Comparison of ENCODE assay signal across 10 cellular contexts in genomic region chr21:44866780-44867179, GRCh38. TPM values are rescaled to one million over a fixed set of nuclear protein-coding genes. Genes with fewer than 3 reads are reported as not detected.
A peak's percentile ranks its signal among the peaks of the same experiment; 100 is the strongest.
DNase-seq lines count a peak whose midpoint lies in the region; ATAC-seq, FAIRE-seq and TF ChIP-seq lines count a peak whose summit lies in the region.
"Had no signal": no experiment of that assay in that cellular context is flagged by ENCODE, and none has a peak within 500 bp of the region (broad histone marks: within the 10 kb centered on the region; RNA-seq: fewer than 3 reads in every experiment).

No MANE protein-coding gene starts in this region.

- H3K56ac ChIP-seq in H1 (replicated peaks; ENCODE audit: insufficient read length, low read depth, low read length), result no peak overlapping the region

- no peak overlapping the region for H4K5ac ChIP-seq in H1 (ENCODE audit: insufficient read length, low read depth, low read length)

- peak; percentile 27 for DNase-seq in NCI-H1092 treated with DMSO at 0.1 percent for 48 hours (lab: John Stamatoyannopoulos, UW)
- no peak for DNase-seq in NCI-H1092 (lab: John Stamatoyannopoulos, UW)
- no peak for DNase-seq in NT2/D1 (ENCODE audit: low read depth, low spot score)
- no peak for DNase-seq in H1 (ENCODE audit: low read depth in 1 of 2, low spot score in 2 of 2)
- no peak for DNase-seq in amniotic stem cell (lab: John Stamatoyannopoulos, UW)
- DNase-seq: NCI-H1436 treated with DMSO at 0.1 percent for 48 hours had no signal

- WGBS in H1 (ENCODE audit: extremely low coverage in 1 of 2, insufficient coverage in 1 of 2, insufficient read length in 1 of 2, insufficient replicate concordance in 2 of 2, low coverage in 1 of 2, low lambda C conversion rate in 2 of 2, missing lambda C conversion rate in 1 of 2), 2 experiments, result 85% methylated on average over 7 of the region's 7 CpGs; no CpG with 5 or more reads in 1 of the 2 experiments

- no peak overlapping the region for H2BK12ac ChIP-seq in H1 (ENCODE audit: low read depth, low read length)

- no peak overlapping the region for H3K4ac ChIP-seq in H1 (replicated peaks; ENCODE audit: insufficient read length, low read depth, low read length)

- TF ChIP-seq CTCF in H1 (IDR thresholded peaks at IDR 0.05; ENCODE audit: control extremely low read depth in 1 of 3, insufficient read depth in 1 of 3, low read depth in 1 of 3, low read length in 3 of 3), result no peak

- CTCF ChIA-PET in H1 (lab: Charles Lee; ENCODE audit: partially characterized antibody), result interaction anchor here (0.7 kb wide), 1 partner anchor 1203 kb away, joined by 3 read pairs; no protein-coding TSS in a partner anchor

- no peak for TF ChIP-seq EP300 in H1 (IDR thresholded peaks at IDR 0.05; ENCODE audit: borderline replicate concordance in 1 of 2, low read depth in 2 of 2, low read length in 2 of 2)

- peaks cover 6% of the 10 kb centered on the region; the same call in 1 of the 2 replicates for H3K23me2 ChIP-seq in H1 (ENCODE audit: low read depth, low read length)

- peak overlapping the region; percentile 75; the same call in 1 of the 2 replicates for H2BK5ac ChIP-seq in H1 (ENCODE audit: low read depth, low read length)

- peaks cover 47 to 97% of the 10 kb centered on the region in 2 experiments for H3K79me2 ChIP-seq in H1 (ENCODE audit: control insufficient read depth in 1 of 2, insufficient read depth in 2 of 2, low read length in 2 of 2)

- H2AFZ ChIP-seq in H1 (ENCODE audit: low read length), result no peak overlapping the region

- H3K9me3 ChIP-seq in NT2/D1 (ENCODE audit: insufficient read depth, low read length) (no peaks in the 10 kb centered on the region), H1 (ENCODE audit: insufficient read depth in 2 of 2, low read depth in 1 of 2, low read length in 1 of 2) (no peaks in the 10 kb centered on the region)
- H3K9me3 ChIP-seq: suprapubic skin had no signal

- H3K27ac ChIP-seq in H1 (ENCODE audit: low read depth, low read length) (no peak overlapping the region), rectal smooth muscle tissue (ENCODE audit: low read depth, low read length) (peak overlapping the region; percentile 6)
- H3K27ac ChIP-seq: suprapubic skin had no signal

- peak overlapping the region; percentile 7 for H3K9ac ChIP-seq in NT2/D1 (ENCODE audit: insufficient read length, low read depth)
- H3K9ac ChIP-seq in H1 (replicated peaks in 1 of 4; ENCODE audit: extremely low read depth in 1 of 4, low read depth in 3 of 4, low read length in 3 of 4), result 0 out of 7 replicates have a peak overlapping the region, but pooled peaks of 1 of the 4 experiments have one; percentile 14
- H3K9ac ChIP-seq in rectal smooth muscle tissue (ENCODE audit: low read length), result no peak overlapping the region

- H4K20me1 ChIP-seq in H1 (replicated peaks in 1 of 2; ENCODE audit: control insufficient read depth in 1 of 2, insufficient read depth in 2 of 2, low read length in 2 of 2), result peaks cover 25 to 56% of the 10 kb centered on the region in 2 experiments

- H3K4me3 ChIP-seq in NT2/D1 (ENCODE audit: insufficient read length, low read depth) (no peak overlapping the region), H1 (ENCODE audit: extremely low read depth in 1 of 4, insufficient read depth in 2 of 4, low read depth in 3 of 4, low read length in 4 of 4) (no peak overlapping the region), rectal smooth muscle tissue (ENCODE audit: low read length) (no peak overlapping the region)
- H3K4me3 ChIP-seq: suprapubic skin had no signal

- ATAC-seq in HG03378 (IDR thresholded peaks at IDR 0.05; ENCODE audit: unreplicated experiment), result no peak
- no peak for ATAC-seq in HG03439 (IDR thresholded peaks at IDR 0.05; ENCODE audit: unreplicated experiment)

- H3K4me1 ChIP-seq in NT2/D1 (ENCODE audit: insufficient read depth, insufficient read length) (peaks cover 36% of the 10 kb centered on the region), H1 (replicated peaks in 1 of 4; ENCODE audit: control insufficient read depth in 3 of 4, insufficient read depth in 4 of 4, low read length in 3 of 4) (peaks cover 0 to 16% (median 9%) of the 10 kb centered on the region in 4 experiments; a peak in 5 of 7 replicates), rectal smooth muscle tissue (ENCODE audit: control insufficient read depth, insufficient read depth, low read length) (peaks cover 43% of the 10 kb centered on the region)

- H3K14ac ChIP-seq in H1 (ENCODE audit: insufficient read length), result no peak overlapping the region

- H2BK120ac ChIP-seq in H1 (replicated peaks; ENCODE audit: low read depth, low read length), result no peak overlapping the region

- no peak for TF ChIP-seq RAD21 in H1 (IDR thresholded peaks at IDR 0.05 in 1 of 2, conservative IDR thresholded peaks at IDR 0.05 in 1 of 2; ENCODE audit: low read depth in 2 of 2, low read length in 2 of 2)

- H2AK5ac ChIP-seq in H1 (ENCODE audit: low read depth, low read length), result no peak overlapping the region

- no peak overlapping the region for H3K23ac ChIP-seq in H1 (ENCODE audit: insufficient read length)

- H3K18ac ChIP-seq in H1 (ENCODE audit: extremely low read depth, low read length), result no peak overlapping the region

- no peak overlapping the region for H2BK20ac ChIP-seq in H1 (ENCODE audit: low read length)

- no peak overlapping the region for H4K8ac ChIP-seq in H1 (ENCODE audit: extremely low read depth, insufficient read depth, low read length)

- peaks cover 30% of the 10 kb centered on the region for H3K79me1 ChIP-seq in H1 (ENCODE audit: low read depth, low read length)

- POLR2A ChIA-PET in H1 (lab: Charles Lee; ENCODE audit: partially characterized antibody), result no interaction called here

- peak overlapping the region in 1 of 2 experiments; percentile 26; a peak in 1 of 4 replicates for H3K4me2 ChIP-seq in H1 (ENCODE audit: insufficient read depth in 1 of 2, low read depth in 2 of 2, low read length in 2 of 2)

- no peak for TF ChIP-seq POLR2A in H1 (IDR thresholded peaks at IDR 0.05; ENCODE audit: control extremely low read depth in 1 of 2, low read depth in 2 of 2, low read length in 2 of 2)

- no peak for FAIRE-seq in H1 (lab: Jason Lieb, UNC)

- no peak overlapping the region for H2BK15ac ChIP-seq in H1 (ENCODE audit: low read length)

- H4K91ac ChIP-seq in H1 (replicated peaks; ENCODE audit: insufficient read length, low read length), result no peak overlapping the region

- peaks cover 62% of the 10 kb centered on the region for H3K36me3 ChIP-seq in NT2/D1 (ENCODE audit: insufficient read depth, insufficient read length, low read length)
- peaks cover 5 to 9% (median 7%) of the 10 kb centered on the region in 4 experiments; a peak in 7 of 8 replicates for H3K36me3 ChIP-seq in H1 (ENCODE audit: control insufficient read depth in 2 of 4, insufficient read depth in 4 of 4, low read length in 3 of 4)
- peaks cover 11% of the 10 kb centered on the region for H3K36me3 ChIP-seq in rectal smooth muscle tissue (ENCODE audit: control insufficient read depth, insufficient read depth, low read length)

- H3K27me3 ChIP-seq in NT2/D1 (ENCODE audit: insufficient read depth, insufficient read length) (no peaks in the 10 kb centered on the region), H1 (replicated peaks in 1 of 4; ENCODE audit: control insufficient read depth in 3 of 4, extremely low read depth in 1 of 4, insufficient read depth in 3 of 4, low read length in 3 of 4) (no peaks in the 10 kb centered on the region; a peak in 1 of 7 replicates), rectal smooth muscle tissue (ENCODE audit: control insufficient read depth, insufficient read depth, low read length) (no peaks in the 10 kb centered on the region)
- H3K27me3 ChIP-seq: suprapubic skin had no signal

TF ChIP-seq in H1, 55 proteins besides CTCF, POLR2A, EP300 and RAD21:
- no peak for TF ChIP-seq KDM1A (IDR thresholded peaks at IDR 0.05; ENCODE audit: borderline replicate concordance, low read length)
- peak; percentile 82 for TF ChIP-seq BACH1 (IDR thresholded peaks at IDR 0.05; ENCODE audit: low read length)
- peak; percentile 62; the same call in 1 of the 2 replicates for TF ChIP-seq MAFK (IDR thresholded peaks at IDR 0.05; ENCODE audit: low read depth, low read length)
- no peak for TF ChIP-seq SIX5 (IDR thresholded peaks at IDR 0.05; ENCODE audit: low read depth, low read length)

RNA-seq across cellular contexts. Expression of gene PTTG1IP, which starts 6.7 kb away (rescaled TPM):
- 124 and 130 TPM in 2 replicates for total RNA-seq in H1 (2021; fragmentation: NEBNext Ultra II Directional; extraction: Animal tissue kit (Norgen Biotek cat#: 25700))
- 88.9 and 90.8 TPM in 2 replicates for polyA plus RNA-seq in H1 (2011; rRNA removed)
- polyA plus RNA-seq in H1 (2011; cell fraction: cytosol; rRNA removed), result 98.5 TPM
- polyA plus RNA-seq in H1 (2011; cell fraction: nucleus; rRNA removed), result 76.0 TPM
- polyA plus RNA-seq in H1 (2012, experiment 1 of 2), result 76.4 to 95.3 TPM (median 87.0 TPM) in 4 replicates
- polyA plus RNA-seq in H1 (2012, experiment 2 of 2), result 117 TPM
- polyA plus RNA-seq in H1 (2013, experiment 1 of 2), result 140 TPM
- polyA plus RNA-seq in H1 (2013, experiment 2 of 2), result 172 TPM
- 63.7 and 69.2 TPM in 2 replicates for polyA minus RNA-seq in H1 (2011; rRNA and poly(A)+ RNA removed)
- 110 TPM for polyA minus RNA-seq in H1 (2011; cell fraction: cytosol; rRNA and poly(A)+ RNA removed)
- polyA minus RNA-seq in H1 (2011; cell fraction: nucleus; rRNA and poly(A)+ RNA removed), result 39.1 TPM

RNA-seq across cellular contexts. Expression of gene SUMO3, which starts 48.9 kb away (rescaled TPM):
- 95.0 and 96.8 TPM in 2 replicates for total RNA-seq in H1 (2021; fragmentation: NEBNext Ultra II Directional; extraction: Animal tissue kit (Norgen Biotek cat#: 25700))
- 97.8 and 101 TPM in 2 replicates for polyA plus RNA-seq in H1 (2011; rRNA removed)
- polyA plus RNA-seq in H1 (2011; cell fraction: cytosol; rRNA removed), result 105 TPM
- 35.1 TPM for polyA plus RNA-seq in H1 (2011; cell fraction: nucleus; rRNA removed)
- polyA plus RNA-seq in H1 (2012, experiment 1 of 2), result 88.6 to 98.6 TPM (median 95.5 TPM) in 4 replicates
- polyA plus RNA-seq in H1 (2012, experiment 2 of 2), result 117 TPM
- 98.6 TPM for polyA plus RNA-seq in H1 (2013, experiment 1 of 2)
- 104 TPM for polyA plus RNA-seq in H1 (2013, experiment 2 of 2)
- polyA minus RNA-seq in H1 (2011; rRNA and poly(A)+ RNA removed), result 47.9 and 48.2 TPM in 2 replicates
- polyA minus RNA-seq in H1 (2011; cell fraction: cytosol; rRNA and poly(A)+ RNA removed), result 49.1 TPM
- 39.7 TPM for polyA minus RNA-seq in H1 (2011; cell fraction: nucleus; rRNA and poly(A)+ RNA removed)

RNA-seq across cellular contexts. Expression of gene ITGB2, which starts 53.9 kb away (rescaled TPM):
- 0.24 and 0.36 TPM in 2 replicates for total RNA-seq in H1 (2021; fragmentation: NEBNext Ultra II Directional; extraction: Animal tissue kit (Norgen Biotek cat#: 25700))
- 0.63 and 0.89 TPM in 2 replicates for polyA plus RNA-seq in H1 (2011; rRNA removed)
- polyA plus RNA-seq in H1 (2011; cell fraction: cytosol; rRNA removed), result 0.76 TPM
- polyA plus RNA-seq in H1 (2011; cell fraction: nucleus; rRNA removed), result 1.6 TPM
- 0.40 to 0.58 TPM (median 0.48 TPM) in 4 replicates for polyA plus RNA-seq in H1 (2012, experiment 1 of 2)
- 0.49 TPM for polyA plus RNA-seq in H1 (2012, experiment 2 of 2)
- polyA plus RNA-seq in H1 (2013, experiment 1 of 2), result 0.26 TPM
- 0.52 TPM for polyA plus RNA-seq in H1 (2013, experiment 2 of 2)
- 0.25 and 0.27 TPM in 2 replicates for polyA minus RNA-seq in H1 (2011; rRNA and poly(A)+ RNA removed)
- not detected for polyA minus RNA-seq in H1 (2011; cell fraction: cytosol; rRNA and poly(A)+ RNA removed)
- polyA minus RNA-seq in H1 (2011; cell fraction: nucleus; rRNA and poly(A)+ RNA removed), result 0.70 TPM
